Comparison of ENCODE assay signal across 8 cellular contexts in genomic region chr12:42483534-42483857, GRCh38.
DNase-seq lines count a peak whose midpoint lies in the region; ATAC-seq and TF ChIP-seq lines count a peak whose summit lies in the region.

No MANE protein-coding gene starts in this region.

- H3K4me3 ChIP-seq in AG04450 (ENCODE audit: low read depth, low read length) (peak overlapping the region; percentile 86), fibroblast of the aortic adventitia (ENCODE audit: low read depth, low read length) (peak overlapping the region; percentile 85)

- H3K4me3 Mint-ChIP-seq in activated CD8-positive, alpha-beta T cell treated with anti-CD3 and anti-CD28 coated beads for 36 hours: peak overlapping the region; percentile 75
- peak overlapping the region; percentile 90 for H3K4me3 Mint-ChIP-seq in neural crest cell

- peak overlapping the region; percentile 79 for H3K27ac ChIP-seq in AG04450 (ENCODE audit: low read depth, low read length)

- no peaks in the 10 kb centered on the region for H3K27me3 ChIP-seq in AG04450 (ENCODE audit: control insufficient read depth, insufficient read depth, low read length)

- H3K9me3 ChIP-seq in AG04450 (ENCODE audit: control insufficient read depth, insufficient read depth, low read length): no peaks in the 10 kb centered on the region

- ATAC-seq in HG03159 (IDR thresholded peaks at IDR 0.05; ENCODE audit: unreplicated experiment): peak; percentile 37
- peak; percentile 51 for ATAC-seq in activated CD8-positive, alpha-beta T cell treated with anti-CD3 and anti-CD28 coated beads for 36 hours

- POLR2A ChIA-PET in AG04450 (lab: Yijun Ruan, JAX): interaction anchor here (0.5 to 1.8 kb wide), 15 partner anchors 13 to 855 kb away, joined by 3 to 15 read pairs (median 4); no protein-coding TSS in a partner anchor
- POLR2A ChIA-PET in activated CD8-positive, alpha-beta T cell treated with anti-CD3 and anti-CD28 coated beads for 36 hours (lab: Charles Lee): no interaction called here

- CTCF ChIA-PET in AG04450 (lab: Charles Lee): interaction anchor here (0.6 to 5.9 kb wide), 24 partner anchors 8 to 865 kb away, joined by 3 to 61 read pairs (median 6); no protein-coding TSS in a partner anchor
- CTCF ChIA-PET in activated CD8-positive, alpha-beta T cell treated with anti-CD3 and anti-CD28 coated beads for 36 hours (lab: Charles Lee): interaction anchor here (1.2 to 3.2 kb wide), 14 partner anchors 8 to 766 kb away, joined by 3 to 16 read pairs (median 4); no protein-coding TSS in a partner anchor

- H3K27ac Mint-ChIP-seq in activated CD8-positive, alpha-beta T cell treated with anti-CD3 and anti-CD28 coated beads for 36 hours: no peak overlapping the region
- peak overlapping the region; percentile 94 for H3K27ac Mint-ChIP-seq in neural crest cell (ENCODE audit: unreplicated experiment)

- H3K36me3 Mint-ChIP-seq in activated CD8-positive, alpha-beta T cell treated with anti-CD3 and anti-CD28 coated beads for 36 hours (ENCODE audit: low read depth): no peaks in the 10 kb centered on the region
- no peaks in the 10 kb centered on the region for H3K36me3 Mint-ChIP-seq in neural crest cell (ENCODE audit: low read depth)

- TF ChIP-seq CTCF in AG04450 (IDR thresholded peaks at IDR 0.05; ENCODE audit: low read depth, low read length): no peak
- TF ChIP-seq CTCF in activated CD8-positive, alpha-beta T cell treated with anti-CD3 and anti-CD28 coated beads for 36 hours (IDR thresholded peaks at IDR 0.05): no peak
- TF ChIP-seq CTCF in fibroblast of the aortic adventitia (IDR thresholded peaks at IDR 0.05; ENCODE audit: insufficient read depth, low read length): no peak
- TF ChIP-seq CTCF in neural crest cell (conservative IDR thresholded peaks at IDR 0.05): no peak

- peaks cover 69% of the 10 kb centered on the region for H3K27me3 Mint-ChIP-seq in activated CD8-positive, alpha-beta T cell treated with anti-CD3 and anti-CD28 coated beads for 36 hours
- H3K27me3 Mint-ChIP-seq in neural crest cell (ENCODE audit: low read depth): peaks cover 3% of the 10 kb centered on the region

- peaks cover 6% of the 10 kb centered on the region for H3K4me1 Mint-ChIP-seq in activated CD8-positive, alpha-beta T cell treated with anti-CD3 and anti-CD28 coated beads for 36 hours (ENCODE audit: low read depth)
- H3K4me1 Mint-ChIP-seq in neural crest cell: peaks cover 38% of the 10 kb centered on the region

- DNase-seq in AG04450 (ENCODE audit: low read depth, low spot score) (no peak), GM19238 (ENCODE audit: insufficient read length, low spot score) (peak; percentile 23), fibroblast of the aortic adventitia (ENCODE audit: low read depth) (no peak), neural crest cell (ENCODE audit: low read depth, low spot score) (no peak), epidermal melanocyte (ENCODE audit: insufficient read length, low spot score) (no peak), superior temporal gyrus (ENCODE audit: extremely low spot score) (no peak)
- peak; percentile 24 for DNase-seq in activated CD8-positive, alpha-beta T cell treated with anti-CD3 and anti-CD28 coated beads for 36 hours

- intact Hi-C loops in activated CD8-positive, alpha-beta T cell treated with anti-CD3 and anti-CD28 coated beads for 36 hours (cut with micrococcal nuclease): loop anchor here (5.0 kb wide), 1 partner anchor 84 kb away; no protein-coding TSS in a partner anchor

- no peaks in the 10 kb centered on the region for H3K9me3 Mint-ChIP-seq in activated CD8-positive, alpha-beta T cell treated with anti-CD3 and anti-CD28 coated beads for 36 hours
- no peaks in the 10 kb centered on the region for H3K9me3 Mint-ChIP-seq in neural crest cell

Comparison
In these comparisons a context has a peak if more than half of its experiments do, and no peak if none do; other contexts are left out.
1. DNase-seq: peak in GM19238 (single experiment) and activated CD8-positive, alpha-beta T cell treated with anti-CD3 and anti-CD28 coated beads for 36 hours (single experiment); none in AG04450 (single experiment), fibroblast of the aortic adventitia (single experiment), neural crest cell (single experiment), epidermal melanocyte (single experiment) and superior temporal gyrus (single experiment).